Comparison of ENCODE assay signal across 19 cellular contexts in the genomic region with DNA sequence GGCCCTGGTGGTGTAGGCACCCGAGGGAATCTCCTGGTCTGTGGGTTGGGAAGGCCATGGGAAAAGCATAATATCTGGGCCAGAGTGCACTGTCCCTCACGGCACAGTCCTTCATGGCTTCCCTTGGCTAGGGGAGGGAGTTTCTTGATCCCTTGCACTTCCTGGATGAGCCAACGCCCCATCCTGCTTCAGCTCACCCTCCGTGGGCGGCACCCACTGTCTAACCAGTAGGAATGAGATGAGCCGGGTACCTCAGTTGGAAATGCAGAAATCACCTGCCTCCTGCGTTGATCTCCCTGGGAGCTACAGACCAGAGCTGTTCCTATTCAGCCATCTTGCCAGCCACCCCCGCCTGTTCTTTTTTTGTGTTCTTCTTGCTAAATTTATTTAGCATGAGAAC.
"Had no signal": no experiment of that assay in that cellular context is flagged by ENCODE, and none has a peak within 500 bp of the region (broad histone marks: within the 10 kb centered on the region; RNA-seq: fewer than 3 reads in every experiment).

No MANE protein-coding gene starts in this region.

- H3K9me3 ChIP-seq: psoas muscle, thyroid gland had no signal

- ATAC-seq: activated T-cell treated with anti-CD3 and anti-CD28 coated beads, Interleukin-2, amount 50 U/mL, for 4 hours; gastroesophageal sphincter; left ventricle myocardium superior; psoas muscle had no signal

- DNase-seq: activated CD4-positive, alpha-beta T cell treated with anti-CD3 and anti-CD28 coated beads, Interleukin-2, amount 50 U/mL, for 4 hours; activated CD8-positive, alpha-beta memory T cell treated with anti-CD3 and anti-CD28 coated beads for 24 hours; activated CD8-positive, alpha-beta memory T cell treated with anti-CD3 and anti-CD28 coated beads, Interleukin-2, amount 50 U/mL, for 48 hours; activated naive CD4-positive, alpha-beta T cell treated with Interleukin-2 at 50 U/mL for 16 hours; activated naive CD8-positive, alpha-beta T cell treated with anti-CD3 and anti-CD28 coated beads for 36 hours; activated T-cell treated with anti-CD3 and anti-CD28 coated beads, Interleukin-2, amount 50 U/mL, for 4 hours; head of caudate nucleus; immature natural killer cell; kidney glomerular epithelial cell; left ventricle myocardium superior; psoas muscle; stimulated activated CD4-positive, alpha-beta T cell treated with anti-CD3 and anti-CD28 coated beads, Interleukin-12 subunit alpha, Interleukin-12 subunit beta, amount 100 ng/mL, for 4 hours; stimulated activated CD4-positive, alpha-beta T cell treated with anti-CD3 and anti-CD28 coated beads, Interleukin-4, amount 100 ng/mL, for 4 hours; substantia nigra; T-helper 9 cell; thyroid gland had no signal

- H3K27me3 ChIP-seq: gastroesophageal sphincter, right atrium auricular region, thyroid gland had no signal

- H3K4me3 ChIP-seq: gastroesophageal sphincter, psoas muscle, right atrium auricular region, thyroid gland had no signal

- H3K27ac ChIP-seq: epithelial cell of prostate, gastroesophageal sphincter, psoas muscle, right atrium auricular region, thyroid gland had no signal

- H3K4me1 ChIP-seq: gastroesophageal sphincter, psoas muscle, right atrium auricular region, thyroid gland had no signal

- H3K36me3 ChIP-seq: gastroesophageal sphincter, right atrium auricular region, thyroid gland had no signal
